In genomic region chr2:99771691-99772333, GRCh38 we compare ENCODE assay signal across 1 cellular context.
TF ChIP-seq lines count a peak whose summit lies in the region.

No MANE protein-coding gene starts in this region.

TF ChIP-seq in K562, 482 proteins besides CTCF, POLR2A, EP300 and RAD21 (continued from another document and continues in another):
- TF ChIP-seq, protein P1, sequence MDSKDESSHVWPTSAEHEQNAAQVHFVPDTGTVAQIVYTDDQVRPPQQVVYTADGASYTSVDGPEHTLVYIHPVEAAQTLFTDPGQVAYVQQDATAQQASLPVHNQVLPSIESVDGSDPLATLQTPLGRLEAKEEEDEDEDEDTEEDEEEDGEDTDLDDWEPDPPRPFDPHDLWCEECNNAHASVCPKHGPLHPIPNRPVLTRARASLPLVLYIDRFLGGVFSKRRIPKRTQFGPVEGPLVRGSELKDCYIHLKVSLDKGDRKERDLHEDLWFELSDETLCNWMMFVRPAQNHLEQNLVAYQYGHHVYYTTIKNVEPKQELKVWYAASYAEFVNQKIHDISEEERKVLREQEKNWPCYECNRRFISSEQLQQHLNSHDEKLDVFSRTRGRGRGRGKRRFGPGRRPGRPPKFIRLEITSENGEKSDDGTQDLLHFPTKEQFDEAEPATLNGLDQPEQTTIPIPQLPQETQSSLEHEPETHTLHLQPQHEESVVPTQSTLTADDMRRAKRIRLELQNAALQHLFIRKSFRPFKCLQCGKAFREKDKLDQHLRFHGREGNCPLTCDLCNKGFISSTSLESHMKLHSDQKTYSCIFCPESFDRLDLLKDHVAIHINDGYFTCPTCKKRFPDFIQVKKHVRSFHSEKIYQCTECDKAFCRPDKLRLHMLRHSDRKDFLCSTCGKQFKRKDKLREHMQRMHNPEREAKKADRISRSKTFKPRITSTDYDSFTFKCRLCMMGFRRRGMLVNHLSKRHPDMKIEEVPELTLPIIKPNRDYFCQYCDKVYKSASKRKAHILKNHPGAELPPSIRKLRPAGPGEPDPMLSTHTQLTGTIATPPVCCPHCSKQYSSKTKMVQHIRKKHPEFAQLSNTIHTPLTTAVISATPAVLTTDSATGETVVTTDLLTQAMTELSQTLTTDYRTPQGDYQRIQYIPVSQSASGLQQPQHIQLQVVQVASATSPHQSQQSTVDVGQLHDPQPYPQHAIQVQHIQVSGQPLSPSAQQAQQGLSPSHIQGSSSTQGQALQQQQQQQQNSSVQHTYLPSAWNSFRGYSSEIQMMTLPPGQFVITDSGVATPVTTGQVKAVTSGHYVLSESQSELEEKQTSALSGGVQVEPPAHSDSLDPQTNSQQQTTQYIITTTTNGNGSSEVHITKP (IDR thresholded peaks at IDR 0.05; ENCODE audit: partially characterized antibody), result peak; percentile 9
- no peak for TF ChIP-seq HEY1 (CRISPR knock-in tag; IDR thresholded peaks at IDR 0.05; ENCODE audit: borderline replicate concordance)
- no peak for TF ChIP-seq ARID4B (CRISPR knock-in tag; IDR thresholded peaks at IDR 0.05)
- TF ChIP-seq ATF3 (IDR thresholded peaks at IDR 0.05), result peak; percentile 52; the same call in 1 of the 2 replicates
- no peak for TF ChIP-seq ATF3 (CRISPR knock-in tag; conservative IDR thresholded peaks at IDR 0.05)
- peak in 1 of 2 experiments; percentile 56; a peak in 1 of 3 replicates for TF ChIP-seq CBX3 (IDR thresholded peaks at IDR 0.05; ENCODE audit: borderline replicate concordance in 1 of 2, low read length in 2 of 2)
- TF ChIP-seq NFRKB (IDR thresholded peaks at IDR 0.05; ENCODE audit: low read depth), result 0 out of 2 replicates have a peak, but pooled peaks have one; percentile 59
- TF ChIP-seq RBFOX2 (IDR thresholded peaks at IDR 0.05; ENCODE audit: low read depth, low read length), result 0 out of 2 replicates have a peak, but pooled peaks have one; percentile 22
- peak; percentile 81 for TF ChIP-seq GATA2 (CRISPR knock-in tag; IDR thresholded peaks at IDR 0.05)
- no peak for TF ChIP-seq PRMT5 (CRISPR knock-in tag; IDR thresholded peaks at IDR 0.05)
- 0 out of 2 replicates have a peak, but pooled peaks have one; percentile 62 for TF ChIP-seq ZBTB26 (CRISPR knock-in tag; IDR thresholded peaks at IDR 0.05)
- peak; percentile 94 for TF ChIP-seq L3MBTL2 (IDR thresholded peaks at IDR 0.05)
- TF ChIP-seq NR2C2 (CRISPR knock-in tag; IDR thresholded peaks at IDR 0.05), result no peak
- peak; percentile 24; the same call in 1 of the 2 replicates for TF ChIP-seq NR2C2 (tag; IDR thresholded peaks at IDR 0.05)
- TF ChIP-seq RB1 (IDR thresholded peaks at IDR 0.05; ENCODE audit: low read depth), result 0 out of 2 replicates have a peak, but pooled peaks have one; percentile 32
- peak; percentile 88 for TF ChIP-seq HDAC3 (IDR thresholded peaks at IDR 0.05; ENCODE audit: borderline replicate concordance, partially characterized antibody)
- TF ChIP-seq POLR2AphosphoS5 (IDR thresholded peaks at IDR 0.05; ENCODE audit: control insufficient read depth, insufficient read depth, low read depth, low read length), result peak; percentile 56; the same call in 1 of the 2 replicates
- TF ChIP-seq ZNF644 (tag; IDR thresholded peaks at IDR 0.05; ENCODE audit: low read depth), result peak; percentile 92
- TF ChIP-seq CXXC5 (CRISPR knock-in tag; IDR thresholded peaks at IDR 0.05), result peak; percentile 87
- TF ChIP-seq SAP30 (IDR thresholded peaks at IDR 0.05; ENCODE audit: borderline replicate concordance, insufficient read depth, low read depth, low read length, poor library complexity, severe bottlenecking), result no peak
- peak; percentile 92 for TF ChIP-seq MTA2 (IDR thresholded peaks at IDR 0.05; ENCODE audit: low read depth)
- TF ChIP-seq CREM (IDR thresholded peaks at IDR 0.05; ENCODE audit: low read depth), result peak; percentile 78
- TF ChIP-seq, protein P2, sequence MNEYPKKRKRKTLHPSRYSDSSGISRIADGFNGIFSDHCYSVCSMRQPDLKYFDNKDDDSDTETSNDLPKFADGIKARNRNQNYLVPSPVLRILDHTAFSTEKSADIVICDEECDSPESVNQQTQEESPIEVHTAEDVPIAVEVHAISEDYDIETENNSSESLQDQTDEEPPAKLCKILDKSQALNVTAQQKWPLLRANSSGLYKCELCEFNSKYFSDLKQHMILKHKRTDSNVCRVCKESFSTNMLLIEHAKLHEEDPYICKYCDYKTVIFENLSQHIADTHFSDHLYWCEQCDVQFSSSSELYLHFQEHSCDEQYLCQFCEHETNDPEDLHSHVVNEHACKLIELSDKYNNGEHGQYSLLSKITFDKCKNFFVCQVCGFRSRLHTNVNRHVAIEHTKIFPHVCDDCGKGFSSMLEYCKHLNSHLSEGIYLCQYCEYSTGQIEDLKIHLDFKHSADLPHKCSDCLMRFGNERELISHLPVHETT (CRISPR knock-in tag; conservative IDR thresholded peaks at IDR 0.05 in 1 of 2, IDR thresholded peaks at IDR 0.05 in 1 of 2), result peak in 1 of 2 experiments; percentile 76; a peak in 2 of 4 replicates
- TF ChIP-seq ZNF395 (CRISPR knock-in tag; IDR thresholded peaks at IDR 0.05), result peak; percentile 52; the same call in 1 of the 2 replicates
- peak; percentile 23 to 76; a peak in 1 of 4 replicates for TF ChIP-seq ETV6 (IDR thresholded peaks at IDR 0.05; ENCODE audit: borderline replicate concordance in 1 of 2, low read depth in 2 of 2, low read length in 1 of 2)
- TF ChIP-seq ETV6 (CRISPR knock-in tag; IDR thresholded peaks at IDR 0.05; ENCODE audit: borderline replicate concordance), result 0 out of 2 replicates have a peak, but pooled peaks have one; percentile 23
- TF ChIP-seq MEF2D (tag; conservative IDR thresholded peaks at IDR 0.05; ENCODE audit: low read depth), result peak; percentile 76; the same call in 1 of the 2 replicates
- peak in 1 of 2 experiments; percentile 67; a peak in 2 of 4 replicates for TF ChIP-seq MAZ (CRISPR knock-in tag; conservative IDR thresholded peaks at IDR 0.05 in 1 of 2, IDR thresholded peaks at IDR 0.05 in 1 of 2)
- TF ChIP-seq PHB2 (IDR thresholded peaks at IDR 0.05; ENCODE audit: low read depth), result peak; percentile 66
- TF ChIP-seq NCOA1 (IDR thresholded peaks at IDR 0.05; ENCODE audit: low read depth), result peak; percentile 65; the same call in 1 of the 2 replicates
- peak; percentile 93 for TF ChIP-seq NCOR1 (IDR thresholded peaks at IDR 0.05)
- TF ChIP-seq RBM34 (IDR thresholded peaks at IDR 0.05; ENCODE audit: borderline replicate concordance, insufficient read depth, low read length), result no peak
- peak; percentile 78; the same call in 1 of the 2 replicates for TF ChIP-seq DMBX1 (CRISPR knock-in tag; IDR thresholded peaks at IDR 0.05; ENCODE audit: borderline replicate concordance)
- TF ChIP-seq ARID1B (IDR thresholded peaks at IDR 0.05), result peak; percentile 98
- peak; percentile 94 for TF ChIP-seq SMARCE1 (IDR thresholded peaks at IDR 0.05)
- TF ChIP-seq, protein P3, sequence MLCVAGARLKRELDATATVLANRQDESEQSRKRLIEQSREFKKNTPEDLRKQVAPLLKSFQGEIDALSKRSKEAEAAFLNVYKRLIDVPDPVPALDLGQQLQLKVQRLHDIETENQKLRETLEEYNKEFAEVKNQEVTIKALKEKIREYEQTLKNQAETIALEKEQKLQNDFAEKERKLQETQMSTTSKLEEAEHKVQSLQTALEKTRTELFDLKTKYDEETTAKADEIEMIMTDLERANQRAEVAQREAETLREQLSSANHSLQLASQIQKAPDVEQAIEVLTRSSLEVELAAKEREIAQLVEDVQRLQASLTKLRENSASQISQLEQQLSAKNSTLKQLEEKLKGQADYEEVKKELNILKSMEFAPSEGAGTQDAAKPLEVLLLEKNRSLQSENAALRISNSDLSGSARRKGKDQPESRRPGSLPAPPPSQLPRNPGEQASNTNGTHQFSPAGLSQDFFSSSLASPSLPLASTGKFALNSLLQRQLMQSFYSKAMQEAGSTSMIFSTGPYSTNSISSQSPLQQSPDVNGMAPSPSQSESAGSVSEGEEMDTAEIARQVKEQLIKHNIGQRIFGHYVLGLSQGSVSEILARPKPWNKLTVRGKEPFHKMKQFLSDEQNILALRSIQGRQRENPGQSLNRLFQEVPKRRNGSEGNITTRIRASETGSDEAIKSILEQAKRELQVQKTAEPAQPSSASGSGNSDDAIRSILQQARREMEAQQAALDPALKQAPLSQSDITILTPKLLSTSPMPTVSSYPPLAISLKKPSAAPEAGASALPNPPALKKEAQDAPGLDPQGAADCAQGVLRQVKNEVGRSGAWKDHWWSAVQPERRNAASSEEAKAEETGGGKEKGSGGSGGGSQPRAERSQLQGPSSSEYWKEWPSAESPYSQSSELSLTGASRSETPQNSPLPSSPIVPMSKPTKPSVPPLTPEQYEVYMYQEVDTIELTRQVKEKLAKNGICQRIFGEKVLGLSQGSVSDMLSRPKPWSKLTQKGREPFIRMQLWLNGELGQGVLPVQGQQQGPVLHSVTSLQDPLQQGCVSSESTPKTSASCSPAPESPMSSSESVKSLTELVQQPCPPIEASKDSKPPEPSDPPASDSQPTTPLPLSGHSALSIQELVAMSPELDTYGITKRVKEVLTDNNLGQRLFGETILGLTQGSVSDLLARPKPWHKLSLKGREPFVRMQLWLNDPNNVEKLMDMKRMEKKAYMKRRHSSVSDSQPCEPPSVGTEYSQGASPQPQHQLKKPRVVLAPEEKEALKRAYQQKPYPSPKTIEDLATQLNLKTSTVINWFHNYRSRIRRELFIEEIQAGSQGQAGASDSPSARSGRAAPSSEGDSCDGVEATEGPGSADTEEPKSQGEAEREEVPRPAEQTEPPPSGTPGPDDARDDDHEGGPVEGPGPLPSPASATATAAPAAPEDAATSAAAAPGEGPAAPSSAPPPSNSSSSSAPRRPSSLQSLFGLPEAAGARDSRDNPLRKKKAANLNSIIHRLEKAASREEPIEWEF (CRISPR knock-in tag; IDR thresholded peaks at IDR 0.05), result peak; percentile 68; the same call in 1 of the 2 replicates
- TF ChIP-seq, protein P4, sequence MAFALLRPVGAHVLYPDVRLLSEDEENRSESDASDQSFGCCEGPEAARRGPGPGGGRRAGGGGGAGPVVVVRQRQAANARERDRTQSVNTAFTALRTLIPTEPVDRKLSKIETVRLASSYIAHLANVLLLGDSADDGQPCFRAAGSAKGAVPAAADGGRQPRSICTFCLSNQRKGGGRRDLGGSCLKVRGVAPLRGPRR (CRISPR knock-in tag; IDR thresholded peaks at IDR 0.05), result no peak
- peak; percentile 53; the same call in 1 of the 2 replicates for TF ChIP-seq NCOA6 (IDR thresholded peaks at IDR 0.05)
- TF ChIP-seq CEBPB (tag; IDR thresholded peaks at IDR 0.05), result peak; percentile 85
- TF ChIP-seq ZEB2 (IDR thresholded peaks at IDR 0.05), result peak; percentile 45; the same call in 1 of the 2 replicates
- TF ChIP-seq HDAC1 (IDR thresholded peaks at IDR 0.05), result peak in 1 of 2 experiments; percentile 91; a peak in 2 of 4 replicates
- no peak for TF ChIP-seq ID3 (CRISPR knock-in tag; IDR thresholded peaks at IDR 0.05)
- TF ChIP-seq ID3 (tag; IDR thresholded peaks at IDR 0.05), result peak; percentile 75; the same call in 1 of the 2 replicates
- peak; percentile 92 for TF ChIP-seq LEF1 (IDR thresholded peaks at IDR 0.05)
